20 cellular contexts compared by ENCODE assay signal in genomic region chr15:59555696-59556095, GRCh38. TPM values are rescaled to one million over a fixed set of nuclear protein-coding genes. Genes with fewer than 3 reads are reported as not detected.
DNase-seq lines count a peak whose midpoint lies in the region; ATAC-seq and TF ChIP-seq lines count a peak whose summit lies in the region.
"Had no signal": no experiment of that assay in that cellular context is flagged by ENCODE, and none has a peak within 500 bp of the region (broad histone marks: within the 10 kb centered on the region; RNA-seq: fewer than 3 reads in every experiment).

No MANE protein-coding gene starts in this region.

- H3K27ac Mint-ChIP-seq in MCF 10A (ENCODE audit: low read depth, unreplicated experiment), result peak overlapping the region; percentile 91
- H3K27ac Mint-ChIP-seq: activated naive CD4-positive, alpha-beta T cell treated with anti-CD3 and anti-CD28 coated beads, Interleukin-2, amount 50 U/mL, for 24 hours; activated T-cell treated with anti-CD3 and anti-CD28 coated beads, Interleukin-2, amount 50 U/mL, for 72 hours; stimulated activated memory B cell treated with anti-CD40 and anti-IgM and Interleukin-4, amounts not matched to agents 10 μg/mL and 1 μg/mL and 100 μg/mL, for 72 hours had no signal

- H3K27me3 ChIP-seq in breast epithelium, result no peaks in the 10 kb centered on the region
- no peaks in the 10 kb centered on the region for H3K27me3 ChIP-seq in brain microvascular endothelial cell (replicated peaks)
- H3K27me3 ChIP-seq: right atrium auricular region, tibial nerve had no signal

- BruUV-seq in MCF 10A (replicated peaks; lab: Mats Ljungman, UMichigan), result no TSS peak

- no peaks in the 10 kb centered on the region for H3K9me3 ChIP-seq in breast epithelium
- H3K9me3 ChIP-seq: right atrium auricular region, SK-N-SH, tibial nerve had no signal

- peaks cover 8% of the 10 kb centered on the region for H3K36me3 Mint-ChIP-seq in MCF 10A (ENCODE audit: insufficient read depth, unreplicated experiment)
- H3K36me3 Mint-ChIP-seq: stimulated activated memory B cell treated with anti-CD40 and anti-IgM and Interleukin-4, amounts not matched to agents 10 μg/mL and 1 μg/mL and 100 μg/mL, for 72 hours had no signal

- H3K27ac ChIP-seq in breast epithelium, result no peak overlapping the region
- H3K27ac ChIP-seq in brain microvascular endothelial cell, result no peak overlapping the region
- H3K27ac ChIP-seq: 22Rv1, right atrium auricular region, tibial nerve had no signal

- no peaks in the 10 kb centered on the region for H3K9me3 Mint-ChIP-seq in MCF 10A (ENCODE audit: unreplicated experiment)
- H3K9me3 Mint-ChIP-seq: activated naive CD4-positive, alpha-beta T cell treated with anti-CD3 and anti-CD28 coated beads, Interleukin-2, amount 50 U/mL, for 24 hours; activated T-cell treated with anti-CD3 and anti-CD28 coated beads, Interleukin-2, amount 50 U/mL, for 72 hours; stimulated activated memory B cell treated with anti-CD40 and anti-IgM and Interleukin-4, amounts not matched to agents 10 μg/mL and 1 μg/mL and 100 μg/mL, for 72 hours had no signal

- POLR2A ChIA-PET in MCF 10A (lab: Yijun Ruan, JAX), result interaction anchor here (0.6 to 2.1 kb wide), 9 partner anchors 20 to 831 kb away, joined by 3 to 7 read pairs (median 4); partner anchors contain the start of gene BNIP2

- peaks cover 29% of the 10 kb centered on the region for H3K4me1 Mint-ChIP-seq in MCF 10A (ENCODE audit: insufficient read depth, unreplicated experiment)
- H3K4me1 Mint-ChIP-seq: activated naive CD4-positive, alpha-beta T cell treated with anti-CD3 and anti-CD28 coated beads, Interleukin-2, amount 50 U/mL, for 24 hours; stimulated activated memory B cell treated with anti-CD40 and anti-IgM and Interleukin-4, amounts not matched to agents 10 μg/mL and 1 μg/mL and 100 μg/mL, for 72 hours had no signal

- CTCF ChIA-PET in MCF 10A (lab: Yijun Ruan, JAX), result interaction anchor here (0.6 to 2.9 kb wide), 11 partner anchors 8 to 888 kb away, joined by 3 to 8 read pairs (median 3); no protein-coding TSS in a partner anchor

- H3K4me3 Mint-ChIP-seq in MCF 10A (ENCODE audit: unreplicated experiment), result peak overlapping the region; percentile 48
- H3K4me3 Mint-ChIP-seq: activated naive CD4-positive, alpha-beta T cell treated with anti-CD3 and anti-CD28 coated beads, Interleukin-2, amount 50 U/mL, for 24 hours; activated T-cell treated with anti-CD3 and anti-CD28 coated beads, Interleukin-2, amount 50 U/mL, for 72 hours; stimulated activated memory B cell treated with anti-CD40 and anti-IgM and Interleukin-4, amounts not matched to agents 10 μg/mL and 1 μg/mL and 100 μg/mL, for 72 hours had no signal

- DNase-seq in MCF 10A (ENCODE audit: unreplicated experiment) (peak; percentile 75), breast epithelium (ENCODE audit: low spot score in 2 of 2) (no peak), brain microvascular endothelial cell (peak; percentile 4), fibroblast of the aortic adventitia (ENCODE audit: low read depth) (peak; percentile 68), GM19238 (ENCODE audit: insufficient read length, low spot score) (no peak)
- no peak for DNase-seq in activated naive CD4-positive, alpha-beta T cell (lab: John Stamatoyannopoulos, UW)
- no peak for DNase-seq in stimulated activated naive CD4-positive, alpha-beta T cell treated with Interleukin-2 at 50 U/mL for 16 hours (lab: John Stamatoyannopoulos, UW)
- DNase-seq: activated T-cell treated with anti-CD3 and anti-CD28 coated beads, Interleukin-2, amount 50 U/mL, for 72 hours; NCI-H1694 treated with DMSO at 0.1 percent for 48 hours; NCI-H345; SK-N-SH had no signal

- TF ChIP-seq CTCF in MCF 10A (IDR thresholded peaks at IDR 0.05; ENCODE audit: unreplicated experiment) (no peak), breast epithelium (IDR thresholded peaks at IDR 0.05) (no peak), brain microvascular endothelial cell (IDR thresholded peaks at IDR 0.05; ENCODE audit: low read depth, low read length, missing control alignments) (no peak), fibroblast of the aortic adventitia (IDR thresholded peaks at IDR 0.05; ENCODE audit: insufficient read depth, low read length) (no peak)

- H3K4me3 ChIP-seq in breast epithelium (no peak overlapping the region), brain microvascular endothelial cell (ENCODE audit: low read depth, low read length) (no peak overlapping the region), fibroblast of the aortic adventitia (ENCODE audit: low read depth, low read length) (no peak overlapping the region)
- H3K4me3 ChIP-seq: GM12878, right atrium auricular region, tibial nerve had no signal

- ATAC-seq in GM18870 (IDR thresholded peaks at IDR 0.05; ENCODE audit: unreplicated experiment), result no peak
- ATAC-seq: activated T-cell treated with anti-CD3 and anti-CD28 coated beads, Interleukin-2, amount 50 U/mL, for 72 hours; GM12878; Panc1; stimulated activated memory B cell treated with anti-CD40 and anti-IgM and Interleukin-4, amounts not matched to agents 10 μg/mL and 1 μg/mL and 100 μg/mL, for 72 hours had no signal

- intact Hi-C loops in MCF 10A (cut with micrococcal nuclease), result no loop called here
- intact Hi-C loops in breast epithelium (cut with DNase I; ENCODE audit: low total_unique reads), result no loop called here

- TF ChIP-seq POLR2A in breast epithelium (IDR thresholded peaks at IDR 0.05), result no peak

- in situ Hi-C loops in brain microvascular endothelial cell (cut with HindIII; ENCODE audit: low pct_ligation_motif_present, low sequenced_read_pairs), result no loop called here

- H3K4me1 ChIP-seq in breast epithelium, result no peaks in the 10 kb centered on the region
- H3K4me1 ChIP-seq: right atrium auricular region, tibial nerve had no signal

- no peaks in the 10 kb centered on the region for H3K27me3 Mint-ChIP-seq in MCF 10A (ENCODE audit: insufficient read depth, unreplicated experiment)
- H3K27me3 Mint-ChIP-seq: activated naive CD4-positive, alpha-beta T cell treated with anti-CD3 and anti-CD28 coated beads, Interleukin-2, amount 50 U/mL, for 24 hours; stimulated activated memory B cell treated with anti-CD40 and anti-IgM and Interleukin-4, amounts not matched to agents 10 μg/mL and 1 μg/mL and 100 μg/mL, for 72 hours had no signal

- H3K36me3 ChIP-seq in breast epithelium (no peaks in the 10 kb centered on the region), brain microvascular endothelial cell (replicated peaks) (no peaks in the 10 kb centered on the region)
- H3K36me3 ChIP-seq: right atrium auricular region, tibial nerve had no signal

RNA-seq across cellular contexts. Expression of gene GCNT3, which starts 55.9 kb away (rescaled TPM):
- total RNA-seq in MCF 10A (2022) (not detected in 2 replicates), breast epithelium (1 to 10 TPM in 1 of 3 donors, not detected in 2; 5.2 TPM), fibroblast of the aortic adventitia (ENCODE audit: low replicate concordance) (0.27 and 0.65 TPM in 2 replicates)
- total RNA-seq: activated CD8-positive, alpha-beta memory T cell treated with anti-CD3 and anti-CD28 coated beads for 36 hours; activated T-cell treated with anti-CD3 and anti-CD28 coated beads, Interleukin-2, amount 50 U/mL, for 72 hours; right atrium auricular region; tibial nerve had no signal

Comparison
In these comparisons a context has a peak if more than half of its experiments do, and no peak if none do; other contexts are left out.
1. DNase-seq: peak in MCF 10A (single experiment), brain microvascular endothelial cell (single experiment) and fibroblast of the aortic adventitia (single experiment); none in breast epithelium (0 of 2), activated naive CD4-positive, alpha-beta T cell (0 of 4), stimulated activated naive CD4-positive, alpha-beta T cell treated with Interleukin-2 at 50 U/mL for 16 hours (single experiment) and GM19238 (single experiment).